Comparison of ENCODE assay signal across 1 cellular context in genomic region chr13:27211771-27212364, GRCh38.
TF ChIP-seq lines count a peak whose summit lies in the region.

No MANE protein-coding gene starts in this region.

TF ChIP-seq in HepG2, 621 proteins besides CTCF, POLR2A, EP300 and RAD21:
- no peak for TF ChIP-seq E2F5 (CRISPR knock-in tag; conservative IDR thresholded peaks at IDR 0.05)
- TF ChIP-seq EHMT2 (IDR thresholded peaks at IDR 0.05; ENCODE audit: borderline replicate concordance, low read depth, low read length), result no peak
- no peak for TF ChIP-seq GTF2F1 (IDR thresholded peaks at IDR 0.05; ENCODE audit: low read length)
- no peak for TF ChIP-seq NCOA5 (CRISPR knock-in tag; IDR thresholded peaks at IDR 0.05)
- TF ChIP-seq DRAP1 (CRISPR knock-in tag; IDR thresholded peaks at IDR 0.05), result no peak
